In genomic region chr5:155935723-155936122, GRCh38 we compare ENCODE assay signal across 17 cellular contexts.
DNase-seq lines count a peak whose midpoint lies in the region; ATAC-seq and TF ChIP-seq lines count a peak whose summit lies in the region.
"Had no signal": no experiment of that assay in that cellular context is flagged by ENCODE, and none has a peak within 500 bp of the region (broad histone marks: within the 10 kb centered on the region; RNA-seq: fewer than 3 reads in every experiment).

No MANE protein-coding gene starts in this region.

- DNase-seq in Right ventricle myocardium superior: peak; percentile 33
- no peak for DNase-seq in left ventricle myocardium inferior
- peak; percentile 28 for DNase-seq in H9
- no peak for DNase-seq in trophoblast cell
- DNase-seq in stimulated activated CD4-positive, alpha-beta T cell treated with anti-CD3 and anti-CD28 coated beads, Interleukin-4, amount 100 ng/mL, for 4 hours: no peak
- DNase-seq in 8988T: no peak
- DNase-seq: CD8-positive, alpha-beta memory T cell; COR-L47; DMS 273 treated with DMSO at 0.1 percent for 48 hours; DMS53; DND-41; EL had no signal

- intact Hi-C loops in Right ventricle myocardium superior (cut with DNase I): no loop called here
- intact Hi-C loops in left ventricle myocardium inferior (cut with micrococcal nuclease): no loop called here

- H2BK120ac ChIP-seq in H9 (ENCODE audit: low read depth, low read length, poor library complexity, severe bottlenecking) (no peak overlapping the region), trophoblast cell (ENCODE audit: insufficient read depth, low read length, poor library complexity) (no peak overlapping the region)

- WGBS in H9 (ENCODE audit: extremely low coverage, insufficient read length, low lambda C conversion rate): no CpG with 5 or more reads among the region's 6 CpGs
- no CpG with 5 or more reads among the region's 6 CpGs for WGBS in trophoblast cell (ENCODE audit: extremely low coverage, insufficient coverage, insufficient read length)

- no peak overlapping the region for H4K91ac ChIP-seq in H9 (ENCODE audit: insufficient read length, low read depth, low read length)
- no peak overlapping the region for H4K91ac ChIP-seq in trophoblast cell (ENCODE audit: low read depth, low read length)

- H2BK20ac ChIP-seq in H9 (ENCODE audit: low read depth, low read length, poor library complexity, severe bottlenecking): no peak overlapping the region

- H2BK12ac ChIP-seq in H9 (ENCODE audit: insufficient read length, low read depth, low read length): no peak overlapping the region
- H2BK12ac ChIP-seq in trophoblast cell (ENCODE audit: low read length): no peak overlapping the region

- H4K5ac ChIP-seq in H9 (ENCODE audit: insufficient read length, low read depth, low read length): no peak overlapping the region

- H3K36me3 Mint-ChIP-seq in H9 (ENCODE audit: insufficient read depth in 1 of 3, low read depth in 3 of 3): no peaks in the 10 kb centered on the region
- H3K36me3 Mint-ChIP-seq: CD8-positive, alpha-beta memory T cell had no signal

- H3K4me1 Mint-ChIP-seq in H9: peaks cover 0 to 4% of the 10 kb centered on the region in 2 experiments; a peak in 1 of 4 replicates
- H3K4me1 Mint-ChIP-seq: B cell; CD8-positive, alpha-beta memory T cell had no signal

- no peak for TF ChIP-seq CTCF in left ventricle myocardium inferior (IDR thresholded peaks at IDR 0.05; ENCODE audit: borderline replicate concordance)
- TF ChIP-seq CTCF in H9 (conservative IDR thresholded peaks at IDR 0.05): no peak

- no peak overlapping the region for H2AK5ac ChIP-seq in H9 (ENCODE audit: insufficient read length, low read length)
- no peak overlapping the region for H2AK5ac ChIP-seq in trophoblast cell (ENCODE audit: low read length)

- no peaks in the 10 kb centered on the region for H3K27me3 ChIP-seq in left ventricle myocardium inferior (ENCODE audit: low read depth)
- H3K27me3 ChIP-seq in H9 (ENCODE audit: insufficient read depth, low read length): no peaks in the 10 kb centered on the region
- H3K27me3 ChIP-seq in trophoblast cell (ENCODE audit: insufficient read depth, low read length): no peaks in the 10 kb centered on the region
- H3K27me3 ChIP-seq: BLaER1 treated with 17β-estradiol and CSF1 and Interleukin-3, amounts not matched to agents 10 nM and 100 nM had no signal

- H3K18ac ChIP-seq in H9 (ENCODE audit: insufficient read length, low read depth, low read length): no peak overlapping the region
- no peak overlapping the region for H3K18ac ChIP-seq in trophoblast cell (ENCODE audit: low read length)

- no peaks in the 10 kb centered on the region for H3K9me3 Mint-ChIP-seq in H9
- H3K9me3 Mint-ChIP-seq: CD8-positive, alpha-beta memory T cell had no signal

- no peak overlapping the region for H2BK5ac ChIP-seq in H9 (ENCODE audit: insufficient read length, low read length)
- H2BK5ac ChIP-seq in trophoblast cell (ENCODE audit: low read depth, low read length, poor library complexity): no peak overlapping the region

- no peak overlapping the region for H3K4me2 ChIP-seq in H9 (ENCODE audit: insufficient read depth, insufficient read length, low read length)
- H3K4me2 ChIP-seq in trophoblast cell (ENCODE audit: low read length): no peak overlapping the region
- H3K4me2 ChIP-seq: BLaER1 treated with 17β-estradiol and CSF1 and Interleukin-3, amounts not matched to agents 10 nM and 100 nM had no signal

- H3K23me2 ChIP-seq in H9 (ENCODE audit: insufficient read length, low read depth, low read length, poor library complexity, severe bottlenecking): no peaks in the 10 kb centered on the region

- ATAC-seq in Right ventricle myocardium superior (ENCODE audit: poor library complexity) (no peak), HG03457 (IDR thresholded peaks at IDR 0.05; ENCODE audit: unreplicated experiment) (no peak)
- ATAC-seq: GM12878 had no signal

- H3T11ph ChIP-seq in H9 (ENCODE audit: low read length): no peak overlapping the region

- no peak overlapping the region for H3K4me3 Mint-ChIP-seq in H9
- H3K4me3 Mint-ChIP-seq: B cell; CD8-positive, alpha-beta memory T cell had no signal

- H3K14ac ChIP-seq in H9 (ENCODE audit: insufficient read depth, low read length) (no peak overlapping the region; the same call in 1 of the 2 replicates), trophoblast cell (ENCODE audit: low read length) (no peak overlapping the region)

- no peak overlapping the region for H3K4me3 ChIP-seq in left ventricle myocardium inferior
- H3K4me3 ChIP-seq in trophoblast cell (ENCODE audit: low read depth, low read length): no peak overlapping the region
- H3K4me3 ChIP-seq: BLaER1 treated with 17β-estradiol and CSF1 and Interleukin-3, amounts not matched to agents 10 nM and 100 nM; GM12878; HAP-1 had no signal

- H4K8ac ChIP-seq in H9 (replicated peaks; ENCODE audit: insufficient read length, low read depth, low read length) (no peak overlapping the region), trophoblast cell (ENCODE audit: low read depth, low read length) (no peak overlapping the region)

- H2AFZ ChIP-seq in H9 (ENCODE audit: low read length): no peak overlapping the region
- no peak overlapping the region for H2AFZ ChIP-seq in trophoblast cell (ENCODE audit: insufficient read depth, low read length, poor library complexity)

- H3K4me1 ChIP-seq in left ventricle myocardium inferior (peaks cover 12% of the 10 kb centered on the region), H9 (ENCODE audit: insufficient read depth, low read length) (no peaks in the 10 kb centered on the region), trophoblast cell (ENCODE audit: control insufficient read depth in 1 of 2, insufficient read depth in 2 of 2, low read length in 2 of 2) (no peaks in the 10 kb centered on the region)
- H3K4me1 ChIP-seq: BLaER1 treated with 17β-estradiol and CSF1 and Interleukin-3, amounts not matched to agents 10 nM and 100 nM; HAP-1 had no signal

- H3K27ac ChIP-seq in left ventricle myocardium inferior (replicated peaks): no peak overlapping the region
- no peak overlapping the region for H3K27ac ChIP-seq in H9 (ENCODE audit: insufficient read length, low read depth, low read length)
- H3K27ac ChIP-seq in trophoblast cell (ENCODE audit: low read depth, low read length): no peak overlapping the region
- H3K27ac ChIP-seq: BLaER1 treated with 17β-estradiol and CSF1 and Interleukin-3, amounts not matched to agents 10 nM and 100 nM had no signal

- H3K27ac Mint-ChIP-seq in H9: no peak overlapping the region
- H3K27ac Mint-ChIP-seq: B cell had no signal

- H3K9me3 ChIP-seq in left ventricle myocardium inferior (replicated peaks): no peaks in the 10 kb centered on the region
- H3K9me3 ChIP-seq in H9 (ENCODE audit: control insufficient read depth, low read depth, low read length): no peaks in the 10 kb centered on the region
- H3K9me3 ChIP-seq in trophoblast cell (ENCODE audit: insufficient read depth, low read depth, low read length): no peaks in the 10 kb centered on the region
- H3K9me3 ChIP-seq: BLaER1 treated with 17β-estradiol and CSF1 and Interleukin-3, amounts not matched to agents 10 nM and 100 nM; HAP-1 had no signal

- H3K36me3 ChIP-seq in left ventricle myocardium inferior (no peaks in the 10 kb centered on the region), trophoblast cell (ENCODE audit: control insufficient read depth in 1 of 2, insufficient read depth in 2 of 2, low read length in 2 of 2) (no peaks in the 10 kb centered on the region)
- H3K36me3 ChIP-seq: BLaER1 treated with 17β-estradiol and CSF1 and Interleukin-3, amounts not matched to agents 10 nM and 100 nM; HAP-1 had no signal

- H3K4ac ChIP-seq in H9 (ENCODE audit: low read depth, low read length) (no peak overlapping the region), trophoblast cell (ENCODE audit: low read depth, low read length) (no peak overlapping the region)

- no peaks in the 10 kb centered on the region for H4K20me1 ChIP-seq in H9 (ENCODE audit: control insufficient read depth, insufficient read depth, insufficient read length)
- H4K20me1 ChIP-seq: BLaER1 treated with 17β-estradiol and CSF1 and Interleukin-3, amounts not matched to agents 10 nM and 100 nM had no signal

- H3K79me2 ChIP-seq in H9 (ENCODE audit: insufficient read depth, low read length): no peaks in the 10 kb centered on the region
- H3K79me2 ChIP-seq in trophoblast cell (ENCODE audit: control insufficient read depth, insufficient read depth, low read length, poor library complexity): no peaks in the 10 kb centered on the region

- H4K12ac ChIP-seq in trophoblast cell (ENCODE audit: low read depth, low read length): no peak overlapping the region

- H3K79me1 ChIP-seq in H9 (ENCODE audit: insufficient read depth, low read depth, low read length, poor library complexity, severe bottlenecking): no peaks in the 10 kb centered on the region
- H3K79me1 ChIP-seq in trophoblast cell (ENCODE audit: low read length): no peaks in the 10 kb centered on the region

- H3K23ac ChIP-seq in H9 (ENCODE audit: insufficient read length, low read depth, low read length): no peak overlapping the region
- H3K23ac ChIP-seq in trophoblast cell (ENCODE audit: low read length): peak overlapping the region; percentile 28

- H3K56ac ChIP-seq in H9 (ENCODE audit: insufficient read length, low read depth, low read length): no peak overlapping the region

- H2BK15ac ChIP-seq in H9 (ENCODE audit: low read depth, low read length): no peak overlapping the region

- H3K9ac ChIP-seq in H9 (ENCODE audit: extremely low read depth, insufficient read length, low read length) (no peak overlapping the region), trophoblast cell (ENCODE audit: low read length) (no peak overlapping the region)
- H3K9ac ChIP-seq: BLaER1 treated with 17β-estradiol and CSF1 and Interleukin-3, amounts not matched to agents 10 nM and 100 nM had no signal

- H3K27me3 Mint-ChIP-seq in H9 (ENCODE audit: low read depth): no peaks in the 10 kb centered on the region

Comparison
In these comparisons a context has a peak if more than half of its experiments do, and no peak if none do; other contexts are left out.
1. DNase-seq: peak in Right ventricle myocardium superior (single experiment) and H9 (single experiment); none in left ventricle myocardium inferior (single experiment), trophoblast cell (0 of 2), stimulated activated CD4-positive, alpha-beta T cell treated with anti-CD3 and anti-CD28 coated beads, Interleukin-4, amount 100 ng/mL, for 4 hours (0 of 2) and 8988T (single experiment).